1 cellular context compared by ENCODE assay signal in the genomic region with DNA sequence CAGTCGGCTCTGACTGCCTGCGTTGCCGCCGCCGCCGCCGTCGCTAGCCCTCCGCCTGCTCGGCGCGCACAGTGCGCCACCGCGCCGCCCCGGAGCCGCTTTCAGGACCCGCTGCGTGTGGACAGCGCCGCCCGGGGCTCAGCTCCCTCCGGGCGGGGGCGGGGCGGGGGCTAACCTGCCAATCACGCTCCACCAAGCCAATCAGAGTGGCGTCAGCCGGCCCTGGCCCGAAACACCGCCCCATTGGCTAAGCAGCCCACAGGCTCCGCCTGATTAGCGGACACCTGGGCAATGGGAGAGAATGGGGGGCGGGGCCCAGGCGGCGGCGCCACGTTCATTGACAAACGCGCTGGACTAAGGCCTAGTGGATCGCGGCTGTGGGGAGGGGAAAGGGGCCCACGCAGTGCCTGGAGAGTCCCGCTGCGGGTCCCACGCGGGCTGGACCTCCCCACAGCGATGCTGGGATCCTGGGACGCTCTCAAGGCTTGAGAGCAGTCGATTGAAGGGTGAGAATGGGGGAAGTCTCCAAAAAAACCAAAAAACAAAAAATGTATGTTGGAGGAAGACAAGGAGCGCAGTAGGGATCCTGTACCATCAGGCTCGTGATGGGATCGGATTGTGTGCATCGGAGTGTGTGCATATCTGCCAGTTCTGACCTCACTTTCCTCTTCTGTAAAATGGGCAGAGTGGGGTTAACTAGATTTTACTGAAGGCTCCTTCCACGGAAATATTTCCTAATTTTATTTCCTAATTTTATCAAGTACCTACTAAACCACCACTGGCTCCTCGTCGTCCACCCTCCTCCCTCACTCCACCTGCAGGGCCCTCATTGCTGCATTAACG.
TF ChIP-seq lines count a peak whose summit lies in the region.

No MANE protein-coding gene starts in this region.

TF ChIP-seq in HCT116, 20 proteins besides CTCF, POLR2A, EP300 and RAD21 (continued from another document):
- TF ChIP-seq, protein P1, sequence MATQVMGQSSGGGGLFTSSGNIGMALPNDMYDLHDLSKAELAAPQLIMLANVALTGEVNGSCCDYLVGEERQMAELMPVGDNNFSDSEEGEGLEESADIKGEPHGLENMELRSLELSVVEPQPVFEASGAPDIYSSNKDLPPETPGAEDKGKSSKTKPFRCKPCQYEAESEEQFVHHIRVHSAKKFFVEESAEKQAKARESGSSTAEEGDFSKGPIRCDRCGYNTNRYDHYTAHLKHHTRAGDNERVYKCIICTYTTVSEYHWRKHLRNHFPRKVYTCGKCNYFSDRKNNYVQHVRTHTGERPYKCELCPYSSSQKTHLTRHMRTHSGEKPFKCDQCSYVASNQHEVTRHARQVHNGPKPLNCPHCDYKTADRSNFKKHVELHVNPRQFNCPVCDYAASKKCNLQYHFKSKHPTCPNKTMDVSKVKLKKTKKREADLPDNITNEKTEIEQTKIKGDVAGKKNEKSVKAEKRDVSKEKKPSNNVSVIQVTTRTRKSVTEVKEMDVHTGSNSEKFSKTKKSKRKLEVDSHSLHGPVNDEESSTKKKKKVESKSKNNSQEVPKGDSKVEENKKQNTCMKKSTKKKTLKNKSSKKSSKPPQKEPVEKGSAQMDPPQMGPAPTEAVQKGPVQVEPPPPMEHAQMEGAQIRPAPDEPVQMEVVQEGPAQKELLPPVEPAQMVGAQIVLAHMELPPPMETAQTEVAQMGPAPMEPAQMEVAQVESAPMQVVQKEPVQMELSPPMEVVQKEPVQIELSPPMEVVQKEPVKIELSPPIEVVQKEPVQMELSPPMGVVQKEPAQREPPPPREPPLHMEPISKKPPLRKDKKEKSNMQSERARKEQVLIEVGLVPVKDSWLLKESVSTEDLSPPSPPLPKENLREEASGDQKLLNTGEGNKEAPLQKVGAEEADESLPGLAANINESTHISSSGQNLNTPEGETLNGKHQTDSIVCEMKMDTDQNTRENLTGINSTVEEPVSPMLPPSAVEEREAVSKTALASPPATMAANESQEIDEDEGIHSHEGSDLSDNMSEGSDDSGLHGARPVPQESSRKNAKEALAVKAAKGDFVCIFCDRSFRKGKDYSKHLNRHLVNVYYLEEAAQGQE (IDR thresholded peaks at IDR 0.05; ENCODE audit: low read depth): peak; percentile 90
- TF ChIP-seq EGR1 (IDR thresholded peaks at IDR 0.05; ENCODE audit: low read depth) (peak; percentile 87), ELF1 (IDR thresholded peaks at IDR 0.05; ENCODE audit: borderline replicate concordance, low read depth) (no peak), TCF7L2 (IDR thresholded peaks at IDR 0.05; ENCODE audit: borderline replicate concordance, extremely low read depth, insufficient read depth, insufficient read length) (no peak), ZNF274 (IDR thresholded peaks at IDR 0.05; ENCODE audit: low read depth, low read length) (no peak), JUND (IDR thresholded peaks at IDR 0.05) (no peak), SRF (IDR thresholded peaks at IDR 0.05; ENCODE audit: low read depth) (no peak), SIN3A (IDR thresholded peaks at IDR 0.05; ENCODE audit: low read depth) (peak; percentile 58; the same call in 1 of the 2 replicates)
- TF ChIP-seq, protein P2, sequence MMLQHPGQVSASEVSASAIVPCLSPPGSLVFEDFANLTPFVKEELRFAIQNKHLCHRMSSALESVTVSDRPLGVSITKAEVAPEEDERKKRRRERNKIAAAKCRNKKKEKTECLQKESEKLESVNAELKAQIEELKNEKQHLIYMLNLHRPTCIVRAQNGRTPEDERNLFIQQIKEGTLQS (IDR thresholded peaks at IDR 0.05): no peak
